1 cellular context compared by ENCODE assay signal in the genomic region with DNA sequence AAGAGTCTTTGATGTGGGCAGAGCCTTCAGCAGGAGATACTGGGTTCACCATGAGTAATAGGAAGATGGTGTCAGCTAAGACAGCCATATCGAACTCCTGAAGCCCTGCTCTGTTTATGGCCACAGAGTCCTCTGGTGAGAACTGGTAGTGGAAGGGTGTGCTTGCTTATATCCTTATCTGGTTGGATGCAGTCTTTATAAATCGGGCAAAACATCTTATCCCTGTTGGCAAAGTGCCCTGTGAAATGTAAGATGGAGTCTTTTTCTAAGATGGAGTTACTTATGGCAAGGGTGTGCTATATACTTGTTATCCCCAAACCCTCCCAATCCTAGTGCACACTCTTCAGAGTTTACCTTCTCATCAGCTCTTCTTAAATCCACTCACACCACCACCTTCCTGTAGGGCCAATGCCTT.
A peak's percentile ranks its signal among the peaks of the same experiment; 100 is the strongest.
TF ChIP-seq lines count a peak whose summit lies in the region.

No MANE protein-coding gene starts in this region.

TF ChIP-seq in K562, 482 proteins besides CTCF, POLR2A, EP300 and RAD21 (continued from another document and continues in another):
- TF ChIP-seq ZC3H11A (IDR thresholded peaks at IDR 0.05; ENCODE audit: low read depth, low read length) = no peak
- no peak for TF ChIP-seq BRF1 (IDR thresholded peaks at IDR 0.05; ENCODE audit: borderline replicate concordance, extremely low read depth, insufficient read length)
- TF ChIP-seq ARHGAP35 (IDR thresholded peaks at IDR 0.05; ENCODE audit: partially characterized antibody) = no peak
- TF ChIP-seq ILK (tag; IDR thresholded peaks at IDR 0.05; ENCODE audit: borderline replicate concordance, low read depth) = peak; percentile 96
- peak in 1 of 2 experiments; percentile 61; a peak in 1 of 4 replicates for TF ChIP-seq SRF (CRISPR knock-in tag; IDR thresholded peaks at IDR 0.05)
- TF ChIP-seq DDX20 (tag; IDR thresholded peaks at IDR 0.05; ENCODE audit: low read depth) = peak; percentile 98
- no peak for TF ChIP-seq TBL1XR1 (IDR thresholded peaks at IDR 0.05; ENCODE audit: low read length in 2 of 2)
- peak; percentile 89 for TF ChIP-seq ZFP1 (CRISPR knock-in tag; IDR thresholded peaks at IDR 0.05)
- no peak for TF ChIP-seq ZNF121 (CRISPR knock-in tag; conservative IDR thresholded peaks at IDR 0.05)
- peak; percentile 36; the same call in 1 of the 2 replicates for TF ChIP-seq CBFA2T2 (conservative IDR thresholded peaks at IDR 0.05)
- TF ChIP-seq TBP (optimal IDR thresholded peaks at IDR 0.05; ENCODE audit: low read depth, low read length) = no peak
- TF ChIP-seq RREB1 (CRISPR knock-in tag; IDR thresholded peaks at IDR 0.05) = peak; percentile 98
- no peak for TF ChIP-seq TGIF2 (CRISPR knock-in tag; IDR thresholded peaks at IDR 0.05)
- TF ChIP-seq CBX3 (IDR thresholded peaks at IDR 0.05; ENCODE audit: borderline replicate concordance in 1 of 2, low read length in 2 of 2) = no peak
- peak; percentile 97 for TF ChIP-seq BACH1 (tag; IDR thresholded peaks at IDR 0.05)
- TF ChIP-seq HOMEZ (CRISPR knock-in tag; IDR thresholded peaks at IDR 0.05) = peak; percentile 95
- no peak for TF ChIP-seq SMAD1 (IDR thresholded peaks at IDR 0.05; ENCODE audit: low read depth, low read length, partially characterized antibody)
- TF ChIP-seq MYBL2 (IDR thresholded peaks at IDR 0.05; ENCODE audit: low read depth) = no peak
- no peak for TF ChIP-seq MYBL2 (CRISPR knock-in tag; IDR thresholded peaks at IDR 0.05; ENCODE audit: borderline replicate concordance)
- TF ChIP-seq, protein P1, sequence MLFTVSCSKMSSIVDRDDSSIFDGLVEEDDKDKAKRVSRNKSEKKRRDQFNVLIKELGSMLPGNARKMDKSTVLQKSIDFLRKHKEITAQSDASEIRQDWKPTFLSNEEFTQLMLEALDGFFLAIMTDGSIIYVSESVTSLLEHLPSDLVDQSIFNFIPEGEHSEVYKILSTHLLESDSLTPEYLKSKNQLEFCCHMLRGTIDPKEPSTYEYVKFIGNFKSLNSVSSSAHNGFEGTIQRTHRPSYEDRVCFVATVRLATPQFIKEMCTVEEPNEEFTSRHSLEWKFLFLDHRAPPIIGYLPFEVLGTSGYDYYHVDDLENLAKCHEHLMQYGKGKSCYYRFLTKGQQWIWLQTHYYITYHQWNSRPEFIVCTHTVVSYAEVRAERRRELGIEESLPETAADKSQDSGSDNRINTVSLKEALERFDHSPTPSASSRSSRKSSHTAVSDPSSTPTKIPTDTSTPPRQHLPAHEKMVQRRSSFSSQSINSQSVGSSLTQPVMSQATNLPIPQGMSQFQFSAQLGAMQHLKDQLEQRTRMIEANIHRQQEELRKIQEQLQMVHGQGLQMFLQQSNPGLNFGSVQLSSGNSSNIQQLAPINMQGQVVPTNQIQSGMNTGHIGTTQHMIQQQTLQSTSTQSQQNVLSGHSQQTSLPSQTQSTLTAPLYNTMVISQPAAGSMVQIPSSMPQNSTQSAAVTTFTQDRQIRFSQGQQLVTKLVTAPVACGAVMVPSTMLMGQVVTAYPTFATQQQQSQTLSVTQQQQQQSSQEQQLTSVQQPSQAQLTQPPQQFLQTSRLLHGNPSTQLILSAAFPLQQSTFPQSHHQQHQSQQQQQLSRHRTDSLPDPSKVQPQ (CRISPR knock-in tag; IDR thresholded peaks at IDR 0.05; ENCODE audit: borderline replicate concordance) = peak; percentile 91
- TF ChIP-seq ZNF75A (CRISPR knock-in tag; IDR thresholded peaks at IDR 0.05) = peak; percentile 81
- TF ChIP-seq ZNF318 (IDR thresholded peaks at IDR 0.05; ENCODE audit: borderline replicate concordance in 1 of 2, low read depth in 1 of 2) = no peak
- no peak for TF ChIP-seq PTBP1 (IDR thresholded peaks at IDR 0.05; ENCODE audit: low read depth, low read length)
- no peak for TF ChIP-seq CBX5 (IDR thresholded peaks at IDR 0.05; ENCODE audit: borderline replicate concordance, low read depth)
- TF ChIP-seq ZNF175 (CRISPR knock-in tag; IDR thresholded peaks at IDR 0.05; ENCODE audit: low read depth) = peak; percentile 99
- TF ChIP-seq ZNF778 (CRISPR knock-in tag; IDR thresholded peaks at IDR 0.05) = no peak
- TF ChIP-seq ELK1 (CRISPR knock-in tag; IDR thresholded peaks at IDR 0.05) = no peak
- TF ChIP-seq, protein P2, sequence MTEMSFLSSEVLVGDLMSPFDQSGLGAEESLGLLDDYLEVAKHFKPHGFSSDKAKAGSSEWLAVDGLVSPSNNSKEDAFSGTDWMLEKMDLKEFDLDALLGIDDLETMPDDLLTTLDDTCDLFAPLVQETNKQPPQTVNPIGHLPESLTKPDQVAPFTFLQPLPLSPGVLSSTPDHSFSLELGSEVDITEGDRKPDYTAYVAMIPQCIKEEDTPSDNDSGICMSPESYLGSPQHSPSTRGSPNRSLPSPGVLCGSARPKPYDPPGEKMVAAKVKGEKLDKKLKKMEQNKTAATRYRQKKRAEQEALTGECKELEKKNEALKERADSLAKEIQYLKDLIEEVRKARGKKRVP (CRISPR knock-in tag; IDR thresholded peaks at IDR 0.05) = peak; percentile 92
- peak; percentile 97 for TF ChIP-seq HDAC8 (tag; IDR thresholded peaks at IDR 0.05)
- TF ChIP-seq ID3 (CRISPR knock-in tag; IDR thresholded peaks at IDR 0.05) = peak; percentile 81
- TF ChIP-seq ID3 (tag; IDR thresholded peaks at IDR 0.05) = no peak
- peak; percentile 70 for TF ChIP-seq POLR2H (tag; IDR thresholded peaks at IDR 0.05; ENCODE audit: low read depth)
- TF ChIP-seq THAP7 (CRISPR knock-in tag; IDR thresholded peaks at IDR 0.05) = 0 out of 2 replicates have a peak, but pooled peaks have one; percentile 67
